ENCODE assay signal across 9 cellular contexts in genomic region chr18:67515987-67516431, GRCh38.
DNase-seq lines count a peak whose midpoint lies in the region; ATAC-seq and TF ChIP-seq lines count a peak whose summit lies in the region.
"Had no signal": no experiment of that assay in that cellular context is flagged by ENCODE, and none has a peak within 500 bp of the region (broad histone marks: within the 10 kb centered on the region; RNA-seq: fewer than 3 reads in every experiment).

No MANE protein-coding gene starts in this region.

- peak; percentile 80 for DNase-seq in NCI-H2196 (lab: John Stamatoyannopoulos, UW; ENCODE audit: unreplicated experiment)
- peak; percentile 7 to 13 for DNase-seq in activated CD4-positive, alpha-beta T cell treated with anti-CD3 and anti-CD28 coated beads, Interleukin-2, amount 50 U/mL, for 24 hours (ENCODE audit: low read depth in 1 of 2, low spot score in 1 of 2)
- peak; percentile 86 for DNase-seq in dedifferentiated amniotic fluid mesenchymal stem cell (ENCODE audit: extremely low spot score)
- peak; percentile 96 for DNase-seq in left kidney (ENCODE audit: low read depth, low spot score)
- peak; percentile 51 for DNase-seq in stimulated activated CD4-positive, alpha-beta T cell treated with anti-CD3 and anti-CD28 coated beads, Interleukin-1b, Interleukin-23, amount 100 ng/mL, for 48 hours
- DNase-seq: DND-41 had no signal

- ATAC-seq in GM18511 (IDR thresholded peaks at IDR 0.05; ENCODE audit: unreplicated experiment) (peak; percentile 53), HG03064 (IDR thresholded peaks at IDR 0.05; ENCODE audit: low read depth, unreplicated experiment) (peak; percentile 32)

- peak overlapping the region; percentile 81 for H3K27ac ChIP-seq in 22Rv1

- peak; percentile 88 for TF ChIP-seq CTCF in 22Rv1 (IDR thresholded peaks at IDR 0.05)

Comparison
In these comparisons a context has a peak if more than half of its experiments do, and no peak if none do; other contexts are left out.
1. Peak in every context shown above with its lines: DNase-seq, ATAC-seq and H3K27ac ChIP-seq.
2. DNase-seq: peak in every context shown above with its lines; median percentile 96 in left kidney; 86 in dedifferentiated amniotic fluid mesenchymal stem cell; 80 in NCI-H2196; 51 in stimulated activated CD4-positive, alpha-beta T cell treated with anti-CD3 and anti-CD28 coated beads, Interleukin-1b, Interleukin-23, amount 100 ng/mL, for 48 hours; 10 in activated CD4-positive, alpha-beta T cell treated with anti-CD3 and anti-CD28 coated beads, Interleukin-2, amount 50 U/mL, for 24 hours.